ENCODE assay signal across 15 cellular contexts in the genomic region with DNA sequence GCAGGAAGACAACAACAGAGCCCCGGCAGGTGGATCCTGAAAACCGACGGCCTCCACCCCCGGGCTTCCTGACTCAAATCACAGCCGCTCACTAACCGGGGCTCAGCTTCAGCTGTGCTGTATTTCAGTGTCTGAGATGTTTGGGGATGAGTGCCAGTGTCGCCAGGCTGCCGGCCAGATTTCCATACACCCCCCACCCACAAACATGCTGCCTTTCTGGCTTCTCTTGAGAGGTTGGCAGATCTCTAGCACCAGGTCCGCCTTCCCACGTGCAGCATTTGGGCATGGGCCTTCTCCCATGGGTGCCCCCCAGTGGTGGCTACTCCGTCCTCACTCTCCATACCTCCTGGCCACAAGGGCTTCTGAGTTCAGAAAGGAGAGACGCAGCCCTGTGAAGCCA. TPM values are rescaled to one million over a fixed set of nuclear protein-coding genes. Genes with fewer than 3 reads are reported as not detected.
DNase-seq lines count a peak whose midpoint lies in the region; ATAC-seq, FAIRE-seq and TF ChIP-seq lines count a peak whose summit lies in the region.
"Had no signal": no experiment of that assay in that cellular context is flagged by ENCODE, and none has a peak within 500 bp of the region (broad histone marks: within the 10 kb centered on the region; RNA-seq: fewer than 3 reads in every experiment).

No MANE protein-coding gene starts in this region.

- H3K36me3 Mint-ChIP-seq in glutamatergic neuron (ENCODE audit: unreplicated experiment), result no peaks in the 10 kb centered on the region

- H3K4me3 ChIP-seq in LNCaP clone FGC (ENCODE audit: low read depth, low read length) (no peak overlapping the region), K562 (no peak overlapping the region)
- H3K4me3 ChIP-seq: Peyer's patch, tibial artery had no signal

- H3K9ac ChIP-seq in K562 (ENCODE audit: insufficient read depth in 1 of 2, low read depth in 2 of 2, low read length in 2 of 2), result no peak overlapping the region

- H3K4me3 Mint-ChIP-seq in glutamatergic neuron (ENCODE audit: unreplicated experiment), result no peak overlapping the region
- H3K4me3 Mint-ChIP-seq: activated naive CD8-positive, alpha-beta T cell treated with anti-CD3 and anti-CD28 coated beads for 36 hours had no signal

- intact Hi-C loops in K562 (cut with micrococcal nuclease), result no loop called here

- FAIRE-seq in K562 (lab: Jason Lieb, UNC), result no peak
- FAIRE-seq: A204.1, endometrium had no signal

- H3K27me3 Mint-ChIP-seq in glutamatergic neuron (ENCODE audit: unreplicated experiment), result peaks cover 12% of the 10 kb centered on the region
- H3K27me3 Mint-ChIP-seq: activated naive CD8-positive, alpha-beta T cell treated with anti-CD3 and anti-CD28 coated beads for 36 hours had no signal

- H3K4me1 ChIP-seq in K562 (replicated peaks in 1 of 2; ENCODE audit: control insufficient read depth in 2 of 2, insufficient read depth in 2 of 2, low read length in 2 of 2), result peaks cover 0 to 14% of the 10 kb centered on the region in 2 experiments; a peak in 1 of 5 replicates
- H3K4me1 ChIP-seq: Peyer's patch, tibial artery had no signal

- 6% methylated on average over 12 of the region's 12 CpGs for WGBS in K562 (ENCODE audit: insufficient coverage, low coverage, missing lambda C conversion rate)

- TF ChIP-seq RAD21 in K562 (CRISPR knock-in tag; conservative IDR thresholded peaks at IDR 0.05 in 1 of 2, IDR thresholded peaks at IDR 0.05 in 1 of 2), result peak in 1 of 2 experiments; percentile 26; a peak in 1 of 4 replicates

- TF ChIP-seq CTCF in LNCaP clone FGC (IDR thresholded peaks at IDR 0.05; ENCODE audit: control insufficient read depth, extremely low read depth, insufficient read depth) (peak; percentile 41), K562 (IDR thresholded peaks at IDR 0.05 in 2 of 3, conservative IDR thresholded peaks at IDR 0.05 in 1 of 3; ENCODE audit: insufficient read depth in 2 of 3, low read depth in 1 of 3, low read length in 3 of 3) (peak; percentile 37 to 52 (median 43); a peak in 5 of 6 replicates), glutamatergic neuron (IDR thresholded peaks at IDR 0.05; ENCODE audit: partially characterized antibody, unreplicated experiment) (no peak)

- no peak overlapping the region for H2AFZ ChIP-seq in K562 (ENCODE audit: low read depth, low read length)

- CTCF ChIA-PET in K562 (lab: Yijun Ruan, JAX; ENCODE audit: low intra/inter-chr PET ratio), result no interaction called here

- H4K20me1 ChIP-seq in K562 (replicated peaks; ENCODE audit: control insufficient read depth, insufficient read depth, low read length), result peaks cover 42% of the 10 kb centered on the region

- H3K9me3 Mint-ChIP-seq in glutamatergic neuron (ENCODE audit: unreplicated experiment), result peaks cover 7% of the 10 kb centered on the region
- H3K9me3 Mint-ChIP-seq: activated naive CD8-positive, alpha-beta T cell treated with anti-CD3 and anti-CD28 coated beads for 36 hours had no signal

- H3K79me2 ChIP-seq in K562 (ENCODE audit: control insufficient read depth, insufficient read depth, low read length), result no peaks in the 10 kb centered on the region

- H3K9me3 ChIP-seq in K562 (replicated peaks; ENCODE audit: control insufficient read depth, insufficient read depth, low read depth, low read length), result no peaks in the 10 kb centered on the region
- H3K9me3 ChIP-seq: Peyer's patch, tibial artery had no signal

- no TSS peak for BruUV-seq in K562 (replicated peaks; lab: Mats Ljungman, UMichigan)

- in situ Hi-C loops in K562 (cut with MboI), result no loop called here

- POLR2A ChIA-PET in K562 (lab: Yijun Ruan, JAX), result interaction anchor here (0.8 to 1.3 kb wide), 2 partner anchors 8 to 18 kb away, joined by 3 read pairs; no protein-coding TSS in a partner anchor

- no peaks in the 10 kb centered on the region for H3K36me3 ChIP-seq in K562 (ENCODE audit: control insufficient read depth, insufficient read depth, low read length)
- H3K36me3 ChIP-seq: Peyer's patch, tibial artery had no signal

- peaks cover 14% of the 10 kb centered on the region for H3K4me1 Mint-ChIP-seq in glutamatergic neuron (ENCODE audit: low read depth, unreplicated experiment)
- H3K4me1 Mint-ChIP-seq: activated naive CD8-positive, alpha-beta T cell treated with anti-CD3 and anti-CD28 coated beads for 36 hours had no signal

- DNase-seq in NCI-H2081 (lab: John Stamatoyannopoulos, UW), result peak; percentile 55 to 60
- DNase-seq in NCI-H2081 treated with DMSO at 0.1 percent for 48 hours (lab: John Stamatoyannopoulos, UW), result no peak
- DNase-seq in LNCaP clone FGC (ENCODE audit: low read depth), result no peak
- DNase-seq in K562 (ENCODE audit: extremely low read depth in 1 of 4, low spot score in 3 of 4), result peak in 1 of 4 experiments; percentile 42
- DNase-seq in medulla oblongata (ENCODE audit: extremely low spot score), result peak; percentile 8
- no peak for DNase-seq in glutamatergic neuron
- DNase-seq: activated naive CD8-positive, alpha-beta T cell treated with anti-CD3 and anti-CD28 coated beads for 36 hours; NCI-H1436 treated with DMSO at 0.1 percent for 48 hours; Peyer's patch; tibial artery had no signal

- no peak overlapping the region for H3K4me2 ChIP-seq in K562 (ENCODE audit: insufficient read depth, low read length)

- no peaks in the 10 kb centered on the region for H3K9me1 ChIP-seq in K562 (ENCODE audit: control insufficient read depth, insufficient read depth, low read length)

- no peak for TF ChIP-seq EP300 in K562 (IDR thresholded peaks at IDR 0.05; ENCODE audit: low read length)

- ATAC-seq in K562, result peak; percentile 63
- no peak for ATAC-seq in GM21825 (IDR thresholded peaks at IDR 0.05; ENCODE audit: unreplicated experiment)
- ATAC-seq in HG03139 (IDR thresholded peaks at IDR 0.05; ENCODE audit: unreplicated experiment), result no peak
- ATAC-seq: sciatic nerve had no signal

- TF ChIP-seq POLR2A in K562 (conservative IDR thresholded peaks at IDR 0.05), result no peak

- peaks cover 78 to 94% of the 10 kb centered on the region in 2 experiments for H3K27me3 ChIP-seq in K562 (ENCODE audit: control insufficient read depth in 2 of 2, insufficient read depth in 2 of 2, low read length in 2 of 2)
- H3K27me3 ChIP-seq: Peyer's patch had no signal

- H3K27ac ChIP-seq in K562 (ENCODE audit: extremely low read depth, low read depth, low read length), result no peak overlapping the region
- H3K27ac ChIP-seq: Peyer's patch, tibial artery had no signal

- no peak overlapping the region for H3K27ac Mint-ChIP-seq in glutamatergic neuron (ENCODE audit: unreplicated experiment)

RNA-seq across cellular contexts. Expression of a gene that starts 34.8 kb away (rescaled TPM):
- total RNA-seq in K562 (2011; cell fraction: chromatin; rRNA removed; ENCODE audit: low replicate concordance), result 23.9 and 48.7 TPM in 2 replicates
- total RNA-seq in K562 (2011; cell fraction: nucleolus; rRNA removed), result 31.2 and 38.0 TPM in 2 replicates
- 23.7 and 24.4 TPM in 2 replicates for total RNA-seq in K562 (2011; cell fraction: nucleoplasm; rRNA removed)
- 4.0 and 11.1 TPM in 2 replicates for total RNA-seq in K562 (2014; rRNA removed)
- 7.1 and 7.2 TPM in 2 replicates for total RNA-seq in K562 (2014; rRNA removed; fragmentation: Illumina TruSeq; extraction: Trizol)
- total RNA-seq in K562 (2015; rRNA removed; fragmentation: Illumina TruSeq; extraction: Trizol), result 6.1 and 6.4 TPM in 2 replicates
- total RNA-seq in K562 (2021), result 14.7 and 15.8 TPM in 2 replicates
- 5.8 and 7.4 TPM in 2 replicates for polyA plus RNA-seq in K562 (2011; rRNA removed)
- polyA plus RNA-seq in K562 (2011; cell fraction: cytosol; rRNA removed), result 3.5 and 7.3 TPM in 2 replicates
- 19.8 and 26.0 TPM in 2 replicates for polyA plus RNA-seq in K562 (2011; cell fraction: nucleus; rRNA removed)
- polyA plus RNA-seq in K562 (2012), result 11.8 and 15.5 TPM in 2 replicates
- 8.1 and 8.2 TPM in 2 replicates for polyA plus RNA-seq in K562 (2014; fragmentation: Illumina TruSeq; extraction: Trizol)
- 1 to 10 TPM; 1.8 to 2.4 TPM for polyA plus RNA-seq in K562 (2014; fragmentation: Nextera tagmentation; extraction: Ambion mirVana)
- 8.3 and 10.8 TPM in 2 replicates for polyA plus RNA-seq in K562 (2014; rRNA removed)
- polyA minus RNA-seq in K562 (2011; rRNA and poly(A)+ RNA removed), result 2.0 and 5.5 TPM in 2 replicates
- polyA minus RNA-seq in K562 (2011; cell fraction: cytosol; rRNA and poly(A)+ RNA removed), result 3.7 and 4.5 TPM in 2 replicates
- 13.6 and 16.0 TPM in 2 replicates for polyA minus RNA-seq in K562 (2011; cell fraction: nucleus; rRNA and poly(A)+ RNA removed)
- 20.4 TPM for total RNA-seq in glutamatergic neuron (ENCODE audit: unreplicated experiment)

Comparison
In these comparisons a context has a peak if more than half of its experiments do, and no peak if none do; other contexts are left out.
1. DNase-seq: peak in NCI-H2081 (2 of 2) and medulla oblongata (single experiment); none in NCI-H2081 treated with DMSO at 0.1 percent for 48 hours (single experiment), LNCaP clone FGC (single experiment) and glutamatergic neuron (single experiment).